ENCODE assay signal across 9 cellular contexts in genomic region chr17:7404737-7405412, GRCh38. TPM values are rescaled to one million over a fixed set of nuclear protein-coding genes. Genes with fewer than 3 reads are reported as not detected.
DNase-seq lines count a peak whose midpoint lies in the region; ATAC-seq, FAIRE-seq and TF ChIP-seq lines count a peak whose summit lies in the region.
"Had no signal": no experiment of that assay in that cellular context is flagged by ENCODE, and none has a peak within 500 bp of the region (broad histone marks: within the 10 kb centered on the region; RNA-seq: fewer than 3 reads in every experiment).

No MANE protein-coding gene starts in this region.

- H3K4me2 ChIP-seq in K562 (ENCODE audit: insufficient read depth, low read length) = peak overlapping the region; percentile 78

- H3K9me3 Mint-ChIP-seq in immature natural killer cell = peaks cover 0 to 2% (median 0%) of the 10 kb centered on the region in 6 donors

- TF ChIP-seq EP300 in K562 (IDR thresholded peaks at IDR 0.05; ENCODE audit: low read length) = no peak

- H3K9me3 ChIP-seq in HEK293 (ENCODE audit: control insufficient read depth, insufficient read depth, low read depth, low read length) (no peaks in the 10 kb centered on the region), K562 (replicated peaks; ENCODE audit: control insufficient read depth, insufficient read depth, low read depth, low read length) (no peaks in the 10 kb centered on the region)

- H3K27ac Mint-ChIP-seq in immature natural killer cell = peak overlapping the region; percentile 85 to 99 (median 98)

- in situ Hi-C loops in K562 (cut with MboI) = no loop called here

- ATAC-seq in K562 = peak; percentile 63

- H3K9ac ChIP-seq in K562 (ENCODE audit: insufficient read depth in 1 of 2, low read depth in 2 of 2, low read length in 2 of 2) = peak overlapping the region; percentile 67 to 87; a peak in 3 of 4 replicates

- H3K27me3 Mint-ChIP-seq in immature natural killer cell (ENCODE audit: low read depth in 3 of 3) = peaks cover 6 to 9% (median 7%) of the 10 kb centered on the region in 3 donors

- CTCF ChIA-PET in HEK293 (lab: Yijun Ruan, JAX) (interaction anchor here (0.6 to 1.7 kb wide), 5 partner anchors 13 to 317 kb away, joined by 3 to 5 read pairs (median 3); no protein-coding TSS in a partner anchor), K562 (lab: Yijun Ruan, JAX; ENCODE audit: low intra/inter-chr PET ratio) (no interaction called here)

- TF ChIP-seq CTCF in HEK293 (tag by site-specific recombination; IDR thresholded peaks at IDR 0.05) (no peak), K562 (IDR thresholded peaks at IDR 0.05 in 2 of 3, conservative IDR thresholded peaks at IDR 0.05 in 1 of 3; ENCODE audit: insufficient read depth in 2 of 3, low read depth in 1 of 3, low read length in 3 of 3) (no peak)

- H3K27me3 ChIP-seq in K562 (ENCODE audit: control insufficient read depth in 2 of 2, insufficient read depth in 2 of 2, low read length in 2 of 2) = no peaks in the 10 kb centered on the region

- TF ChIP-seq POLR2A in K562 (conservative IDR thresholded peaks at IDR 0.05) = no peak
- no peak for TF ChIP-seq POLR2A in GM12891 (IDR thresholded peaks at IDR 0.05; ENCODE audit: low read depth, low read length)

- H3K27ac ChIP-seq in HEK293 (ENCODE audit: extremely low read depth, low read depth, low read length) = peak overlapping the region; percentile 31; the same call in 1 of the 2 replicates
- H3K27ac ChIP-seq in K562 (ENCODE audit: extremely low read depth, low read depth, low read length) = peak overlapping the region; percentile 78

- H3K4me3 Mint-ChIP-seq in immature natural killer cell = peak overlapping the region; percentile 94 to 96 (median 95)

- POLR2A ChIA-PET in HEK293 (lab: Yijun Ruan, JAX) (interaction anchor here (0.6 to 3.2 kb wide), 42 partner anchors 8 to 1543 kb away, joined by 3 to 67 read pairs (median 6); partner anchors contain the start of genes ACADVL, ATP1B2, CHRNB1 and DLG4), K562 (lab: Yijun Ruan, JAX) (interaction anchor here (0.8 to 1.8 kb wide), 6 partner anchors 13 to 174 kb away, joined by 3 to 23 read pairs (median 4); partner anchors contain the start of genes CD68, POLR2A and ZBTB4)

- peaks cover 8% of the 10 kb centered on the region for H3K4me1 ChIP-seq in HEK293 (ENCODE audit: control insufficient read depth, insufficient read depth, low read length)
- H3K4me1 ChIP-seq in K562 (replicated peaks in 1 of 2; ENCODE audit: control insufficient read depth in 2 of 2, insufficient read depth in 2 of 2, low read length in 2 of 2) = peaks cover 11 to 25% of the 10 kb centered on the region in 2 experiments; a peak in 3 of 5 replicates

- H2AFZ ChIP-seq in K562 (ENCODE audit: low read depth, low read length) = peak overlapping the region; percentile 85

- intact Hi-C loops in K562 (cut with micrococcal nuclease) = loop anchor here (5.0 kb wide), 2 partner anchors 32 to 77 kb away; partner anchors contain the start of genes FGF11, POLR2A, SLC35G6 and TMEM102

- FAIRE-seq in K562 (lab: Jason Lieb, UNC) (no peak), GM12891 (lab: Jason Lieb, UNC) (no peak)

- peak; percentile 81 for DNase-seq in D341Med (ENCODE audit: low spot score)
- DNase-seq in RKO (ENCODE audit: low spot score) = peak; percentile 19
- DNase-seq in K562 (ENCODE audit: extremely low read depth in 1 of 4, low spot score in 3 of 4) = peak in 2 of 4 experiments; percentile 67 to 71
- DNase-seq in immature natural killer cell = no peak
- peak; percentile 71 for DNase-seq in stimulated activated CD4-positive, alpha-beta T cell treated with anti-CD3 and anti-CD28 coated beads, Interleukin-4, amount 100 ng/mL, for 1 hour
- no peak for DNase-seq in GM12891 (ENCODE audit: insufficient read length, low spot score)
- DNase-seq in pons (ENCODE audit: low spot score) = no peak

- no peak for TF ChIP-seq RAD21 in K562 (CRISPR knock-in tag; conservative IDR thresholded peaks at IDR 0.05 in 1 of 2, IDR thresholded peaks at IDR 0.05 in 1 of 2)

- H4K20me1 ChIP-seq in K562 (replicated peaks; ENCODE audit: control insufficient read depth, insufficient read depth, low read length) = no peaks in the 10 kb centered on the region

- H3K9me1 ChIP-seq in K562 (ENCODE audit: control insufficient read depth, insufficient read depth, low read length) = no peaks in the 10 kb centered on the region

- peaks cover 12 to 21% of the 10 kb centered on the region in 2 donors for H3K4me1 Mint-ChIP-seq in immature natural killer cell

- H3K36me3 ChIP-seq in HEK293 (ENCODE audit: control insufficient read depth in 2 of 2, insufficient read depth in 1 of 2, low read length in 2 of 2) (peaks cover 6 to 22% of the 10 kb centered on the region in 2 experiments; a peak in 2 of 3 replicates), K562 (ENCODE audit: control insufficient read depth, insufficient read depth, low read length) (peaks cover 6% of the 10 kb centered on the region; the same call in 1 of the 3 replicates)

- peak overlapping the region; percentile 69 for H3K4me3 ChIP-seq in HEK293 (ENCODE audit: low read depth, low read length)
- H3K4me3 ChIP-seq in K562 = peak overlapping the region; percentile 68

- H3K79me2 ChIP-seq in K562 (ENCODE audit: control insufficient read depth, insufficient read depth, low read length) = peaks cover 8% of the 10 kb centered on the region; the same call in 2 of the 3 replicates

- no CpG with 5 or more reads among the region's 68 CpGs for WGBS in K562 (ENCODE audit: insufficient coverage, low coverage, missing lambda C conversion rate)

- H3K36me3 Mint-ChIP-seq in immature natural killer cell = no peaks in the 10 kb centered on the region

- BruUV-seq in K562 (replicated peaks; lab: Mats Ljungman, UMichigan) = no TSS peak

RNA-seq across cellular contexts. Expression of gene TMEM256, which starts 1.0 kb away (rescaled TPM):
- 11.4 and 30.5 TPM in 2 replicates for total RNA-seq in K562 (2011; cell fraction: chromatin; rRNA removed; ENCODE audit: low replicate concordance)
- 28.2 and 36.7 TPM in 2 replicates for total RNA-seq in K562 (2011; cell fraction: nucleolus; rRNA removed)
- 30.5 and 33.4 TPM in 2 replicates for total RNA-seq in K562 (2011; cell fraction: nucleoplasm; rRNA removed)
- total RNA-seq in K562 (2014; rRNA removed) (69.4 and 91.5 TPM in 2 replicates), K562 (2014; rRNA removed; fragmentation: Illumina TruSeq; extraction: Trizol) (46.4 and 51.0 TPM in 2 replicates), K562 (2015; rRNA removed; fragmentation: Illumina TruSeq; extraction: Trizol) (52.1 and 59.6 TPM in 2 replicates), K562 (2021) (60.1 and 67.5 TPM in 2 replicates)
- polyA plus RNA-seq in K562 (2011; rRNA removed) (68.5 and 83.9 TPM in 2 replicates), K562 (2014; fragmentation: Illumina TruSeq; extraction: Trizol) (43.4 and 64.8 TPM in 2 replicates), K562 (2014; fragmentation: Nextera tagmentation; extraction: Ambion mirVana) (100 to 1,000 TPM; 114 to 117 TPM), K562 (2014; rRNA removed) (177 and 191 TPM in 2 replicates), immature natural killer cell (100 to 1,000 TPM in 1 of 3 donors, 10 to 100 TPM in 2; 30.7 to 116 (median 60.7) TPM)
- polyA plus RNA-seq in K562 (2011; cell fraction: cytosol; rRNA removed) = 132 and 276 TPM in 2 replicates
- 66.7 and 70.5 TPM in 2 replicates for polyA plus RNA-seq in K562 (2011; cell fraction: nucleus; rRNA removed)
- polyA plus RNA-seq in K562 (2012) = 66.9 and 104 TPM in 2 replicates
- 6.1 and 6.7 TPM in 2 replicates for polyA minus RNA-seq in K562 (2011; rRNA and poly(A)+ RNA removed)
- 13.7 and 17.3 TPM in 2 replicates for polyA minus RNA-seq in K562 (2011; cell fraction: cytosol; rRNA and poly(A)+ RNA removed)
- 7.5 and 16.7 TPM in 2 replicates for polyA minus RNA-seq in K562 (2011; cell fraction: nucleus; rRNA and poly(A)+ RNA removed)
- polyA plus RNA-seq in GM12891 (2012; ENCODE audit: low read depth, missing spikeins) = 190 TPM

RNA-seq across cellular contexts. Expression of gene NLGN2, which starts 2.8 kb away (rescaled TPM):
- total RNA-seq in K562 (2011; cell fraction: chromatin; rRNA removed; ENCODE audit: low replicate concordance) = 5.9 and 15.5 TPM in 2 replicates
- 7.2 and 9.2 TPM in 2 replicates for total RNA-seq in K562 (2011; cell fraction: nucleolus; rRNA removed)
- 7.3 and 7.6 TPM in 2 replicates for total RNA-seq in K562 (2011; cell fraction: nucleoplasm; rRNA removed)
- total RNA-seq in K562 (2014; rRNA removed) (0.77 and 1.1 TPM in 2 replicates), K562 (2014; rRNA removed; fragmentation: Illumina TruSeq; extraction: Trizol) (0.26 and 0.40 TPM in 2 replicates), K562 (2015; rRNA removed; fragmentation: Illumina TruSeq; extraction: Trizol) (0.72 and 0.87 TPM in 2 replicates), K562 (2021) (7.8 TPM in 2 replicates)
- polyA plus RNA-seq in K562 (2011; rRNA removed) (1.2 and 3.7 TPM in 2 replicates), K562 (2014; fragmentation: Illumina TruSeq; extraction: Trizol) (4.2 and 4.4 TPM in 2 replicates), K562 (2014; fragmentation: Nextera tagmentation; extraction: Ambion mirVana) (under 1 TPM; 0.11 to 0.15 TPM), K562 (2014; rRNA removed) (4.3 and 5.5 TPM in 2 replicates), immature natural killer cell (not detected)
- polyA plus RNA-seq in K562 (2011; cell fraction: cytosol; rRNA removed) = 1.9 and 2.0 TPM in 2 replicates
- 25.0 and 28.1 TPM in 2 replicates for polyA plus RNA-seq in K562 (2011; cell fraction: nucleus; rRNA removed)
- polyA plus RNA-seq in K562 (2012) = 6.3 and 7.2 TPM in 2 replicates
- polyA minus RNA-seq in K562 (2011; rRNA and poly(A)+ RNA removed) = 0.39 and 0.60 TPM in 2 replicates
- polyA minus RNA-seq in K562 (2011; cell fraction: cytosol; rRNA and poly(A)+ RNA removed) = 1.8 and 3.2 TPM in 2 replicates
- 2.2 and 2.7 TPM in 2 replicates for polyA minus RNA-seq in K562 (2011; cell fraction: nucleus; rRNA and poly(A)+ RNA removed)
- 0.35 TPM for polyA plus RNA-seq in GM12891 (2012; ENCODE audit: low read depth, missing spikeins)

RNA-seq across cellular contexts. Expression of gene PLSCR3, which starts 10.6 kb away (rescaled TPM):
- total RNA-seq in K562 (2011; cell fraction: chromatin; rRNA removed; ENCODE audit: low replicate concordance) = 5.0 and 18.4 TPM in 2 replicates
- total RNA-seq in K562 (2011; cell fraction: nucleolus; rRNA removed) = 13.3 and 16.2 TPM in 2 replicates
- total RNA-seq in K562 (2011; cell fraction: nucleoplasm; rRNA removed) = 11.7 and 13.0 TPM in 2 replicates
- total RNA-seq in K562 (2014; rRNA removed) = 9.6 and 12.5 TPM in 2 replicates
- total RNA-seq in K562 (2014; rRNA removed; fragmentation: Illumina TruSeq; extraction: Trizol) = 1.5 and 3.2 TPM in 2 replicates
- total RNA-seq in K562 (2015; rRNA removed; fragmentation: Illumina TruSeq; extraction: Trizol) = 3.2 and 4.4 TPM in 2 replicates
- 12.1 and 13.8 TPM in 2 replicates for total RNA-seq in K562 (2021)
- 4.5 and 6.9 TPM in 2 replicates for polyA plus RNA-seq in K562 (2011; rRNA removed)
- 11.0 and 27.3 TPM in 2 replicates for polyA plus RNA-seq in K562 (2011; cell fraction: cytosol; rRNA removed)
- 18.9 and 31.4 TPM in 2 replicates for polyA plus RNA-seq in K562 (2011; cell fraction: nucleus; rRNA removed)
- polyA plus RNA-seq in K562 (2012) = 11.5 and 16.8 TPM in 2 replicates
- 16.0 and 16.8 TPM in 2 replicates for polyA plus RNA-seq in K562 (2014; fragmentation: Illumina TruSeq; extraction: Trizol)
- 1 to 10 TPM; 3.2 to 3.3 TPM for polyA plus RNA-seq in K562 (2014; fragmentation: Nextera tagmentation; extraction: Ambion mirVana)
- polyA plus RNA-seq in K562 (2014; rRNA removed) = 12.8 and 15.7 TPM in 2 replicates
- 1.7 and 2.7 TPM in 2 replicates for polyA minus RNA-seq in K562 (2011; rRNA and poly(A)+ RNA removed)
- 5.7 and 6.5 TPM in 2 replicates for polyA minus RNA-seq in K562 (2011; cell fraction: cytosol; rRNA and poly(A)+ RNA removed)
- polyA minus RNA-seq in K562 (2011; cell fraction: nucleus; rRNA and poly(A)+ RNA removed) = 4.6 and 4.8 TPM in 2 replicates
- 10 to 100 TPM; 38.1 to 82.5 (median 54.2) TPM for polyA plus RNA-seq in immature natural killer cell
- polyA plus RNA-seq in GM12891 (2012; ENCODE audit: low read depth, missing spikeins) = 26.9 TPM

RNA-seq across cellular contexts. Expression of gene SPEM1, which starts 15.2 kb away (rescaled TPM):
- not detected in 2 replicates for total RNA-seq in K562 (2011; cell fraction: chromatin; rRNA removed; ENCODE audit: low replicate concordance)
- total RNA-seq in K562 (2011; cell fraction: nucleolus; rRNA removed) = not detected in 2 replicates
- total RNA-seq in K562 (2011; cell fraction: nucleoplasm; rRNA removed) = not detected in 2 replicates
- total RNA-seq in K562 (2014; rRNA removed) (not detected in 2 replicates), K562 (2014; rRNA removed; fragmentation: Illumina TruSeq; extraction: Trizol) (not detected in 2 replicates), K562 (2015; rRNA removed; fragmentation: Illumina TruSeq; extraction: Trizol) (not detected in 2 replicates), K562 (2021) (not detected in 2 replicates)
- polyA plus RNA-seq in K562 (2011; rRNA removed) (not detected in 2 replicates), K562 (2014; fragmentation: Illumina TruSeq; extraction: Trizol) (not detected in 2 replicates), K562 (2014; fragmentation: Nextera tagmentation; extraction: Ambion mirVana) (not detected), K562 (2014; rRNA removed) (not detected in 2 replicates), immature natural killer cell (not detected)
- not detected in 2 replicates for polyA plus RNA-seq in K562 (2011; cell fraction: cytosol; rRNA removed)
- polyA plus RNA-seq in K562 (2011; cell fraction: nucleus; rRNA removed) = not detected in 2 replicates
- polyA plus RNA-seq in K562 (2012) = not detected in 2 replicates
- polyA minus RNA-seq in K562 (2011; rRNA and poly(A)+ RNA removed) = not detected in 2 replicates
- polyA minus RNA-seq in K562 (2011; cell fraction: cytosol; rRNA and poly(A)+ RNA removed) = not detected in 2 replicates
- not detected in 2 replicates for polyA minus RNA-seq in K562 (2011; cell fraction: nucleus; rRNA and poly(A)+ RNA removed)
- not detected for polyA plus RNA-seq in GM12891 (2012; ENCODE audit: low read depth, missing spikeins)

RNA-seq across cellular contexts. Expression of gene SPEM2, which starts 20.5 kb away (rescaled TPM):
- total RNA-seq in K562 (2011; cell fraction: chromatin; rRNA removed; ENCODE audit: low replicate concordance) = not detected in 2 replicates
- not detected in 2 replicates for total RNA-seq in K562 (2011; cell fraction: nucleolus; rRNA removed)
- total RNA-seq in K562 (2011; cell fraction: nucleoplasm; rRNA removed) = not detected in 2 replicates
- total RNA-seq in K562 (2014; rRNA removed) = not detected in 2 replicates
- total RNA-seq in K562 (2014; rRNA removed; fragmentation: Illumina TruSeq; extraction: Trizol) = not detected in 2 replicates
- total RNA-seq in K562 (2015; rRNA removed; fragmentation: Illumina TruSeq; extraction: Trizol) = not detected in 2 replicates
- not detected in 2 replicates for total RNA-seq in K562 (2021)
- polyA plus RNA-seq in K562 (2011; rRNA removed) = not detected in 2 replicates
- 0.07 TPM in 1 of 2 replicates, not detected in the other for polyA plus RNA-seq in K562 (2011; cell fraction: cytosol; rRNA removed)
- polyA plus RNA-seq in K562 (2011; cell fraction: nucleus; rRNA removed) = not detected in 2 replicates
- not detected in 2 replicates for polyA plus RNA-seq in K562 (2012)
- polyA plus RNA-seq in K562 (2014; fragmentation: Illumina TruSeq; extraction: Trizol) = not detected in 2 replicates
- not detected for polyA plus RNA-seq in K562 (2014; fragmentation: Nextera tagmentation; extraction: Ambion mirVana)
- not detected in 2 replicates for polyA plus RNA-seq in K562 (2014; rRNA removed)
- not detected in 2 replicates for polyA minus RNA-seq in K562 (2011; rRNA and poly(A)+ RNA removed)
- not detected in 2 replicates for polyA minus RNA-seq in K562 (2011; cell fraction: cytosol; rRNA and poly(A)+ RNA removed)
- polyA minus RNA-seq in K562 (2011; cell fraction: nucleus; rRNA and poly(A)+ RNA removed) = not detected in 2 replicates
- polyA plus RNA-seq in immature natural killer cell = not detected
- polyA plus RNA-seq in GM12891 (2012; ENCODE audit: low read depth, missing spikeins) = not detected
- total RNA-seq: T-helper 1 cell treated with Interleukin-12 subunit alpha and Interleukin-12 subunit beta and Interleukin-4 antibody, amounts not matched to agents 30 ng/mL and 1 ng/mL, for 36 hours had no signal

Comparison
In these comparisons a context has a peak if more than half of its experiments do, and no peak if none do; other contexts are left out.
1. DNase-seq: peak in D341Med (single experiment), RKO (single experiment) and stimulated activated CD4-positive, alpha-beta T cell treated with anti-CD3 and anti-CD28 coated beads, Interleukin-4, amount 100 ng/mL, for 1 hour (single experiment); none in immature natural killer cell (0 of 3), GM12891 (single experiment) and pons (single experiment).